In the genomic region with DNA sequence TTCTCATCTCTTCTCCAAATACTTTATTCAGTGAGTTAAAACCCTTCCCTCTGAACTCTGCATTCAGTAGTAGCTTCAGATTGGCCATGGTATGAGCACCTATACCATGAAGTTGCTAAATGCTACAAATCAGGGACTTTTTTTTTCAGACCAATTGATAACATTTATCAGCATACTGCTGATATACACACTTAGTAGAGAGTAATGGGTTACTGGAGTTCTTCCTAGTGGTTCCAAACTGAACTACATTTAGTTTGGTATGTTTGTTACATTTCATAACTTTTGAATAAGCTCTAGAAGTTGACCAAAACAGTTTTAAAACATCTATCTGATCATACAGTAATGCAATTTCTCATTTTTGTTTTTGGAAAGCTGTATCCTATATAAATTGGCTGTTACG, we compare ENCODE assay signal across 28 cellular contexts.
"Had no signal": no experiment of that assay in that cellular context is flagged by ENCODE, and none has a peak within 500 bp of the region (broad histone marks: within the 10 kb centered on the region; RNA-seq: fewer than 3 reads in every experiment).

No MANE protein-coding gene starts in this region.

- H3K9me3 ChIP-seq: ascending aorta, body of pancreas, MG63, Peyer's patch, SJSA1 had no signal

- H3K27ac ChIP-seq: ascending aorta, body of pancreas, Peyer's patch, RWPE1, SJSA1, WERI-Rb-1 had no signal

- H3K9me3 Mint-ChIP-seq: activated CD8-positive, alpha-beta T cell treated with anti-CD3 and anti-CD28 coated beads for 36 hours; activated naive CD4-positive, alpha-beta T cell treated with anti-CD3 and anti-CD28 coated beads, Interleukin-2, amount 10 ng/mL, durations not matched to agents 7 days and 5 days; activated naive CD8-positive, alpha-beta T cell treated with anti-CD3 and anti-CD28 coated beads for 36 hours; activated T-cell treated with anti-CD3 and anti-CD28 coated beads, Interleukin-2, amount 50 U/mL, for 72 hours; activated T-helper 2 cell treated with anti-CD3 and anti-CD28 coated beads, Interferon-gamma antibody, Interleukin-2, Interleukin-4, amounts not matched to agents 10 μg/mL and 5 μg/mL and 100 μg/mL, durations not matched to agents 14 hours and 24 hours and 36 hours; T-cell had no signal

- H3K4me3 Mint-ChIP-seq: activated CD4-positive, alpha-beta T cell treated with anti-CD3 and anti-CD28 coated beads for 36 hours; activated CD8-positive, alpha-beta T cell treated with anti-CD3 and anti-CD28 coated beads for 36 hours; activated naive CD4-positive, alpha-beta T cell treated with anti-CD3 and anti-CD28 coated beads, Interleukin-2, amount 10 ng/mL, durations not matched to agents 7 days and 5 days; activated naive CD8-positive, alpha-beta T cell treated with anti-CD3 and anti-CD28 coated beads for 36 hours; activated T-cell treated with anti-CD3 and anti-CD28 coated beads, Interleukin-2, amount 50 U/mL, for 72 hours; T-cell had no signal

- H3K4me3 ChIP-seq: ascending aorta, body of pancreas, MG63, Peyer's patch, SJSA1 had no signal

- H3K36me3 Mint-ChIP-seq: activated naive CD4-positive, alpha-beta T cell treated with anti-CD3 and anti-CD28 coated beads, Interleukin-2, amount 10 ng/mL, durations not matched to agents 7 days and 5 days; activated naive CD8-positive, alpha-beta T cell treated with anti-CD3 and anti-CD28 coated beads for 36 hours; T-cell had no signal

- DNase-seq: activated CD4-positive, alpha-beta T cell treated with anti-CD3 and anti-CD28 coated beads for 36 hours; activated CD4-positive, alpha-beta T cell treated with anti-CD3 and anti-CD28 coated beads, Interleukin-2, amount 50 U/mL, for 1 hour; activated CD8-positive, alpha-beta memory T cell treated with anti-CD3 and anti-CD28 coated beads, Interleukin-2, amount 50 U/mL, for 4 hours; activated CD8-positive, alpha-beta T cell treated with anti-CD3 and anti-CD28 coated beads for 36 hours; activated gamma-delta T cell treated with Interleukin-2 at 50 U/mL for 16 hours; activated naive CD4-positive, alpha-beta T cell treated with anti-CD3 and anti-CD28 coated beads, Interleukin-2, amount 10 ng/mL, durations not matched to agents 7 days and 5 days; activated naive CD8-positive, alpha-beta T cell treated with anti-CD3 and anti-CD28 coated beads for 36 hours; activated T-cell treated with anti-CD3 and anti-CD28 coated beads, Interleukin-2, amount 50 U/mL, for 72 hours; body of pancreas; central memory CD4-positive, alpha-beta T cell; MG63; MV-4-11; NCI-H1105; NCI-H1436; NCI-H1694 treated with DMSO at 0.1 percent for 48 hours; NCI-H2081; NCI-H446; NCI-H524; Peyer's patch; SHP77; T-cell; T-helper 2 cell; T1000; WERI-Rb-1 had no signal

- H3K27me3 ChIP-seq: ascending aorta, body of pancreas, MG63, Peyer's patch, SJSA1 had no signal

- H3K27ac Mint-ChIP-seq: activated CD4-positive, alpha-beta T cell treated with anti-CD3 and anti-CD28 coated beads for 36 hours; activated CD8-positive, alpha-beta T cell treated with anti-CD3 and anti-CD28 coated beads for 36 hours; activated naive CD4-positive, alpha-beta T cell treated with anti-CD3 and anti-CD28 coated beads, Interleukin-2, amount 10 ng/mL, durations not matched to agents 7 days and 5 days; activated naive CD8-positive, alpha-beta T cell treated with anti-CD3 and anti-CD28 coated beads for 36 hours; activated T-cell treated with anti-CD3 and anti-CD28 coated beads, Interleukin-2, amount 50 U/mL, for 72 hours; activated T-helper 2 cell treated with anti-CD3 and anti-CD28 coated beads, Interferon-gamma antibody, Interleukin-2, Interleukin-4, amounts not matched to agents 10 μg/mL and 5 μg/mL and 100 μg/mL, durations not matched to agents 14 hours and 24 hours and 36 hours; T-cell had no signal

- H3K36me3 ChIP-seq: ascending aorta, MG63, Peyer's patch, SJSA1, WERI-Rb-1 had no signal

- H3K4me1 ChIP-seq: ascending aorta, body of pancreas, Peyer's patch, SJSA1 had no signal

- H3K27me3 Mint-ChIP-seq: activated CD8-positive, alpha-beta T cell treated with anti-CD3 and anti-CD28 coated beads for 36 hours; activated naive CD4-positive, alpha-beta T cell treated with anti-CD3 and anti-CD28 coated beads, Interleukin-2, amount 10 ng/mL, durations not matched to agents 7 days and 5 days; activated naive CD8-positive, alpha-beta T cell treated with anti-CD3 and anti-CD28 coated beads for 36 hours had no signal

- H3K4me1 Mint-ChIP-seq: activated CD4-positive, alpha-beta T cell treated with anti-CD3 and anti-CD28 coated beads for 36 hours; activated naive CD4-positive, alpha-beta T cell treated with anti-CD3 and anti-CD28 coated beads, Interleukin-2, amount 10 ng/mL, durations not matched to agents 7 days and 5 days; activated naive CD8-positive, alpha-beta T cell treated with anti-CD3 and anti-CD28 coated beads for 36 hours; T-cell had no signal
